In genomic region chr6:66533921-66534404, GRCh38 we compare ENCODE assay signal across 23 cellular contexts.
DNase-seq lines count a peak whose midpoint lies in the region; ATAC-seq and TF ChIP-seq lines count a peak whose summit lies in the region.
"Had no signal": no experiment of that assay in that cellular context is flagged by ENCODE, and none has a peak within 500 bp of the region (broad histone marks: within the 10 kb centered on the region; RNA-seq: fewer than 3 reads in every experiment).

No MANE protein-coding gene starts in this region.

- BruUV-seq in A673 (replicated peaks; lab: Mats Ljungman, UMichigan): no TSS peak

- no peak for ATAC-seq in HG02798 (IDR thresholded peaks at IDR 0.05; ENCODE audit: poor library complexity, unreplicated experiment)
- ATAC-seq: HCT116, K562 had no signal

- TF ChIP-seq CTCF in A673 (conservative IDR thresholded peaks at IDR 0.05; ENCODE audit: low read depth, low read length) (0 out of 2 replicates have a peak, but pooled peaks have one; percentile 28), OCI-LY3 (IDR thresholded peaks at IDR 0.05; ENCODE audit: low read depth, low read length) (no peak), neural progenitor cell (IDR thresholded peaks at IDR 0.05) (no peak)

- no peaks in the 10 kb centered on the region for H3F3A ChIP-seq in neural progenitor cell (ENCODE audit: low read depth)

- CTCF ChIA-PET in A673 (lab: Charles Lee): no interaction called here

- H3K4me3 Mint-ChIP-seq in neural progenitor cell: no peak overlapping the region
- H3K4me3 Mint-ChIP-seq: CD4-positive, alpha-beta T cell had no signal

- POLR2A ChIA-PET in A673 (lab: Charles Lee; ENCODE audit: low non-redundant PET): no interaction called here

- no peaks in the 10 kb centered on the region for H3K36me3 Mint-ChIP-seq in neural progenitor cell

- H3K79me2 ChIP-seq in OCI-LY3 (ENCODE audit: low read length) (no peaks in the 10 kb centered on the region), neural progenitor cell (ENCODE audit: low read depth) (no peaks in the 10 kb centered on the region)

- H3K27me3 ChIP-seq in A673 (replicated peaks; ENCODE audit: insufficient read depth, low read depth, low read length, poor library complexity): no peaks in the 10 kb centered on the region
- no peaks in the 10 kb centered on the region for H3K27me3 ChIP-seq in OCI-LY3 (ENCODE audit: low read depth, low read length)
- H3K27me3 ChIP-seq in neural progenitor cell: no peaks in the 10 kb centered on the region
- H3K27me3 ChIP-seq: BLaER1 treated with 17β-estradiol and CSF1 and Interleukin-3, amounts not matched to agents 10 nM and 100 nM; MG63; Peyer's patch had no signal

- H3K27ac Mint-ChIP-seq in neural progenitor cell: no peak overlapping the region
- H3K27ac Mint-ChIP-seq: CD4-positive, alpha-beta T cell had no signal

- H2AFZ ChIP-seq in OCI-LY3 (ENCODE audit: low read depth, low read length) (0 out of 2 replicates have a peak overlapping the region, but pooled peaks have one; percentile 16), neural progenitor cell (replicated peaks) (peak overlapping the region; percentile 47)

- H3K4me1 ChIP-seq in A673 (ENCODE audit: insufficient read depth, low read length, poor library complexity, severe bottlenecking) (peaks cover 38% of the 10 kb centered on the region), OCI-LY3 (ENCODE audit: low read length) (peaks cover 17% of the 10 kb centered on the region), neural progenitor cell (peaks cover 10% of the 10 kb centered on the region)
- H3K4me1 ChIP-seq: BLaER1 treated with 17β-estradiol and CSF1 and Interleukin-3, amounts not matched to agents 10 nM and 100 nM; Peyer's patch had no signal

- H3K9me3 Mint-ChIP-seq in neural progenitor cell: no peaks in the 10 kb centered on the region

- DNase-seq in A673 (ENCODE audit: low spot score) (peak; percentile 92), M059J (ENCODE audit: low read depth) (peak; percentile 5), neural progenitor cell (ENCODE audit: low spot score) (no peak), substantia nigra (lab: John Stamatoyannopoulos, UW) (no peak), DMS79 (lab: John Stamatoyannopoulos, UW) (no peak)
- DNase-seq: AML-193; CD4-positive, alpha-beta T cell; DMS79 treated with DMSO at 0.1 percent for 48 hours; GF-D8; MG63; NCI-H1694 treated with DMSO at 0.1 percent for 48 hours; NCI-H2171 treated with DMSO at 0.1 percent for 48 hours; NCI-H345; NCI-H510A treated with DMSO at 0.1 percent for 48 hours; Peyer's patch; SHP77 treated with DMSO at 0.1 percent for 48 hours; SK-N-SH; T-helper 2 cell had no signal

- H3K4me2 ChIP-seq in OCI-LY3 (ENCODE audit: low read length): no peak overlapping the region; the same call in 1 of the 2 replicates
- H3K4me2 ChIP-seq in neural progenitor cell: no peak overlapping the region
- H3K4me2 ChIP-seq: BLaER1 treated with 17β-estradiol and CSF1 and Interleukin-3, amounts not matched to agents 10 nM and 100 nM; SK-N-SH had no signal

- H3K27ac ChIP-seq in A673 (ENCODE audit: low read depth, low read length, poor library complexity, severe bottlenecking) (no peak overlapping the region), OCI-LY3 (ENCODE audit: low read length) (no peak overlapping the region), neural progenitor cell (no peak overlapping the region), substantia nigra (ENCODE audit: low read depth, low read length, poor library complexity, severe bottlenecking) (no peak overlapping the region)
- H3K27ac ChIP-seq: BLaER1 treated with 17β-estradiol and CSF1 and Interleukin-3, amounts not matched to agents 10 nM and 100 nM; Peyer's patch had no signal

- H3K4me1 Mint-ChIP-seq in neural progenitor cell: peaks cover 18% of the 10 kb centered on the region

- H3K36me3 ChIP-seq in A673 (ENCODE audit: insufficient read depth, low read length, poor library complexity, severe bottlenecking) (no peaks in the 10 kb centered on the region), OCI-LY3 (replicated peaks; ENCODE audit: low read depth, low read length) (no peaks in the 10 kb centered on the region), neural progenitor cell (no peaks in the 10 kb centered on the region)
- H3K36me3 ChIP-seq: BLaER1 treated with 17β-estradiol and CSF1 and Interleukin-3, amounts not matched to agents 10 nM and 100 nM; MG63; Peyer's patch had no signal

- H3K9me3 ChIP-seq in A673 (ENCODE audit: low read depth, low read length, poor library complexity, severe bottlenecking) (no peaks in the 10 kb centered on the region), OCI-LY3 (ENCODE audit: insufficient read depth, low read length) (no peaks in the 10 kb centered on the region), neural progenitor cell (ENCODE audit: low read depth) (no peaks in the 10 kb centered on the region)
- H3K9me3 ChIP-seq: BLaER1 treated with 17β-estradiol and CSF1 and Interleukin-3, amounts not matched to agents 10 nM and 100 nM; MG63; Peyer's patch had no signal

- intact Hi-C loops in A673 (cut with micrococcal nuclease; ENCODE audit: unreplicated experiment): no loop called here

- no peak overlapping the region for H3K9ac ChIP-seq in OCI-LY3 (ENCODE audit: low read length)
- H3K9ac ChIP-seq in neural progenitor cell: no peak overlapping the region
- H3K9ac ChIP-seq: BLaER1 treated with 17β-estradiol and CSF1 and Interleukin-3, amounts not matched to agents 10 nM and 100 nM; SK-N-SH had no signal

- H3K4me3 ChIP-seq in A673 (ENCODE audit: low read depth, low read length, poor library complexity, severe bottlenecking) (no peak overlapping the region), OCI-LY3 (ENCODE audit: low read length) (no peak overlapping the region), neural progenitor cell (no peak overlapping the region)
- H3K4me3 ChIP-seq: BLaER1 treated with 17β-estradiol and CSF1 and Interleukin-3, amounts not matched to agents 10 nM and 100 nM; K562; MG63; Peyer's patch had no signal

- H4K20me1 ChIP-seq in OCI-LY3 (ENCODE audit: insufficient read depth, low read length): no peaks in the 10 kb centered on the region
- H4K20me1 ChIP-seq in neural progenitor cell (ENCODE audit: low read depth): no peaks in the 10 kb centered on the region
- H4K20me1 ChIP-seq: BLaER1 treated with 17β-estradiol and CSF1 and Interleukin-3, amounts not matched to agents 10 nM and 100 nM had no signal

- no peaks in the 10 kb centered on the region for H3K27me3 Mint-ChIP-seq in neural progenitor cell (ENCODE audit: insufficient read depth, low read depth)
- H3K27me3 Mint-ChIP-seq: CD4-positive, alpha-beta T cell had no signal

Comparison
In these comparisons a context has a peak if more than half of its experiments do, and no peak if none do; other contexts are left out.
1. DNase-seq: peak in A673 (single experiment) and M059J (single experiment); none in neural progenitor cell (single experiment), substantia nigra (0 of 49) and DMS79 (single experiment).